8 cellular contexts compared by ENCODE assay signal in the genomic region with DNA sequence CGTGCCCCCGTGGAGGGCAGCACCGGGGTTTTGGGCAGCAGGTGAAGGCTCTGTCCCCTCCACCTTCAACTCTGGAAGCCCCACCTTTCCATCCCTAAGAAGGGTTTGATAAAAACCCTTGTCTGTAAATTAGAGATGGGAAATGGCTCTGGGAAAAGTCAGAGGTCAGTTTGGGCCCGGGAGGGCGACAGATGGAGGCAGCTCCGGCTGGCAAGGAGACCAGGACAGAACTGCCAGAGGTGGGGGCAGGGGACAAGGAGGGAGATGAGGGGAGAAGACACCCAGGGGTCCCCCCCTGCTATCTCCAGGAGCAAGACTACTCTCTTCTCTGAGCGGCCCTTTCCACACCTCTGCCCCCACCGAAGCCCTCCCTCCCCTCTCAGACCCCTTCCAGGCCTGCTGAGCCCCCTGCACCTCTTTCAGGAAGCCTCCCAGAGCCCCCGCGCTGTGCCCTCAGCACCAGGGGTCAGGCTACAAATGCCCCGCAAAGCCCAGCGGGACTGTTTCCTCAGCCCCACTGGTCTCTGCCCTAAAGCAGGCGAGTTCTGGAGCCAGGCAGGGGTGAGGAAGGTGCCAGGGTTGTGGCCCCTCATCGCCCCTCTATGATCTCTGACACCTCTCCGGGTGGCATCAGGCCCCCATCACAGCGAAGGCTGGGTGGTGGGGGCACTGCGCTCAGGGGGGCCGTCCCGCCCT. TPM values are rescaled to one million over a fixed set of nuclear protein-coding genes. Genes with fewer than 3 reads are reported as not detected.
DNase-seq lines count a peak whose midpoint lies in the region; ATAC-seq and TF ChIP-seq lines count a peak whose summit lies in the region.

No MANE protein-coding gene starts in this region.

- peak overlapping the region; percentile 9 to 55 for H3K4ac ChIP-seq in mesenchymal stem cell (ENCODE audit: low read depth in 1 of 2, low read length in 2 of 2)

- H3K4me3 Mint-ChIP-seq in activated naive CD4-positive, alpha-beta T cell treated with anti-CD3 and anti-CD28 coated beads, Interleukin-2, amount 10 ng/mL, durations not matched to agents 7 days and 5 days: peak overlapping the region; percentile 60

- TF ChIP-seq CTCF in astrocyte of the spinal cord (IDR thresholded peaks at IDR 0.05; ENCODE audit: low read depth, low read length): no peak
- no peak for TF ChIP-seq CTCF in upper lobe of right lung (IDR thresholded peaks at IDR 0.05)

- H3K36me3 ChIP-seq in mesenchymal stem cell (ENCODE audit: control insufficient read depth in 1 of 2, insufficient read depth in 2 of 2, low read depth in 1 of 2, low read length in 2 of 2): peaks cover 0 to 12% of the 10 kb centered on the region in 2 experiments
- no peaks in the 10 kb centered on the region for H3K36me3 ChIP-seq in upper lobe of right lung
- H3K36me3 ChIP-seq in MG63: no peaks in the 10 kb centered on the region

- H2BK12ac ChIP-seq in mesenchymal stem cell (ENCODE audit: low read length in 2 of 2): peak overlapping the region in 1 of 2 experiments; percentile 57

- H3K9me3 ChIP-seq in mesenchymal stem cell (ENCODE audit: control insufficient read depth, low read length) (no peaks in the 10 kb centered on the region), upper lobe of right lung (no peaks in the 10 kb centered on the region), MG63 (no peaks in the 10 kb centered on the region)

- peak overlapping the region; percentile 92 to 99 for H3K18ac ChIP-seq in mesenchymal stem cell (ENCODE audit: low read depth in 1 of 2, low read length in 2 of 2)

- no peaks in the 10 kb centered on the region for H3K36me3 Mint-ChIP-seq in activated naive CD4-positive, alpha-beta T cell treated with anti-CD3 and anti-CD28 coated beads, Interleukin-2, amount 10 ng/mL, durations not matched to agents 7 days and 5 days

- H2BK15ac ChIP-seq in mesenchymal stem cell (ENCODE audit: low read depth, poor library complexity, severe bottlenecking): peak overlapping the region; percentile 62

- WGBS in mesenchymal stem cell: 26% methylated on average over 18 of the region's 19 CpGs

- in situ Hi-C loops in astrocyte of the spinal cord (cut with HindIII; ENCODE audit: low sequenced_read_pairs): loop anchor here (10.0 kb wide), 1 partner anchor 129 kb away; no protein-coding TSS in a partner anchor

- peak; percentile 9 for ATAC-seq in upper lobe of right lung

- H3K27ac Mint-ChIP-seq in activated naive CD4-positive, alpha-beta T cell treated with anti-CD3 and anti-CD28 coated beads, Interleukin-2, amount 10 ng/mL, durations not matched to agents 7 days and 5 days: no peak overlapping the region

- H3K27ac ChIP-seq in mesenchymal stem cell (ENCODE audit: low read length, poor library complexity, severe bottlenecking): no peak overlapping the region
- H3K27ac ChIP-seq in upper lobe of right lung: peak overlapping the region; percentile 96

- H4K8ac ChIP-seq in mesenchymal stem cell (ENCODE audit: low read length): peak overlapping the region; percentile 81

- DNase-seq in activated naive CD4-positive, alpha-beta T cell treated with anti-CD3 and anti-CD28 coated beads, Interleukin-2, amount 10 ng/mL, durations not matched to agents 7 days and 5 days: no peak
- no peak for DNase-seq in activated naive CD4-positive, alpha-beta T cell treated with anti-CD3 and anti-CD28 coated beads, Interleukin-2, amount 50 U/mL, for 16 hours
- DNase-seq in astrocyte of the spinal cord (ENCODE audit: low read depth, low spot score): no peak
- no peak for DNase-seq in mesenchymal stem cell
- DNase-seq in upper lobe of right lung: no peak
- DNase-seq in MG63: no peak
- DNase-seq in head of caudate nucleus: no peak
- DNase-seq in germinal center (ENCODE audit: low spot score): no peak

- CTCF ChIA-PET in activated naive CD4-positive, alpha-beta T cell treated with anti-CD3 and anti-CD28 coated beads, Interleukin-2, amount 10 ng/mL, durations not matched to agents 7 days and 5 days (lab: Charles Lee): interaction anchor here (9.4 kb wide), 1 partner anchor 105 kb away, joined by 78 read pairs; no protein-coding TSS in a partner anchor

- peak overlapping the region; percentile 69 for H3K9ac ChIP-seq in mesenchymal stem cell (ENCODE audit: low read length)

- peak overlapping the region; percentile 23 for H4K91ac ChIP-seq in mesenchymal stem cell (ENCODE audit: low read length)

- H3K4me1 Mint-ChIP-seq in activated naive CD4-positive, alpha-beta T cell treated with anti-CD3 and anti-CD28 coated beads, Interleukin-2, amount 10 ng/mL, durations not matched to agents 7 days and 5 days: peaks cover 19% of the 10 kb centered on the region

- H3K14ac ChIP-seq in mesenchymal stem cell (ENCODE audit: low read length in 2 of 2): no peak overlapping the region

- peaks cover 32% of the 10 kb centered on the region for H3K4me1 ChIP-seq in mesenchymal stem cell (ENCODE audit: control insufficient read depth, insufficient read depth, low read depth, low read length)
- H3K4me1 ChIP-seq in upper lobe of right lung: peaks cover 22% of the 10 kb centered on the region

- intact Hi-C loops in upper lobe of right lung (cut with DNase I) (no loop called here), head of caudate nucleus (cut with DNase I) (no loop called here)

- peaks cover 19% of the 10 kb centered on the region for H3K79me1 ChIP-seq in mesenchymal stem cell (replicated peaks; ENCODE audit: low read length, poor library complexity, severe bottlenecking)

- H3K4me3 ChIP-seq in astrocyte of the spinal cord (ENCODE audit: low read depth, low read length): peak overlapping the region; percentile 43
- peak overlapping the region; percentile 66 to 74 for H3K4me3 ChIP-seq in mesenchymal stem cell (ENCODE audit: insufficient read depth in 1 of 2, low read depth in 1 of 2, low read length in 2 of 2)
- H3K4me3 ChIP-seq in upper lobe of right lung: peak overlapping the region; percentile 79
- no peak overlapping the region for H3K4me3 ChIP-seq in MG63

- H2BK5ac ChIP-seq in mesenchymal stem cell (ENCODE audit: low read depth, low read length, poor library complexity, severe bottlenecking): no peak overlapping the region

- H2AFZ ChIP-seq in mesenchymal stem cell (ENCODE audit: low read depth, low read length): no peak overlapping the region

- no peaks in the 10 kb centered on the region for H3K9me3 Mint-ChIP-seq in activated naive CD4-positive, alpha-beta T cell treated with anti-CD3 and anti-CD28 coated beads, Interleukin-2, amount 10 ng/mL, durations not matched to agents 7 days and 5 days

- H3K27me3 Mint-ChIP-seq in activated naive CD4-positive, alpha-beta T cell treated with anti-CD3 and anti-CD28 coated beads, Interleukin-2, amount 10 ng/mL, durations not matched to agents 7 days and 5 days: peaks cover 77% of the 10 kb centered on the region

- peaks cover 6 to 16% of the 10 kb centered on the region in 2 experiments for H3K27me3 ChIP-seq in mesenchymal stem cell (ENCODE audit: control insufficient read depth in 1 of 2, insufficient read depth in 1 of 2, low read length in 2 of 2)
- H3K27me3 ChIP-seq in upper lobe of right lung: no peaks in the 10 kb centered on the region
- H3K27me3 ChIP-seq in MG63: no peaks in the 10 kb centered on the region

- H3K4me2 ChIP-seq in mesenchymal stem cell (ENCODE audit: low read length, poor library complexity, severe bottlenecking): peak overlapping the region; percentile 99

- no peak overlapping the region for H2BK120ac ChIP-seq in mesenchymal stem cell (ENCODE audit: low read depth, low read length)

- H3K23ac ChIP-seq in mesenchymal stem cell (ENCODE audit: low read length in 2 of 2): peak overlapping the region in 1 of 2 experiments; percentile 85

- no peak overlapping the region for H2AK5ac ChIP-seq in mesenchymal stem cell (ENCODE audit: low read length, severe bottlenecking)

RNA-seq across cellular contexts. Expression of a gene that starts 1.0 kb away (rescaled TPM):
- polyA plus RNA-seq in mesenchymal stem cell (2013, experiment 1 of 2): 2.3 TPM
- 1.9 TPM for polyA plus RNA-seq in mesenchymal stem cell (2013, experiment 2 of 2)
- 13.2 TPM for total RNA-seq in upper lobe of right lung
- total RNA-seq in MG63 (2014; rRNA removed; shearing (Covaris generic); ENCODE audit: low replicate concordance): 0.40 and 1.3 TPM in 2 replicates
